In the genomic region with DNA sequence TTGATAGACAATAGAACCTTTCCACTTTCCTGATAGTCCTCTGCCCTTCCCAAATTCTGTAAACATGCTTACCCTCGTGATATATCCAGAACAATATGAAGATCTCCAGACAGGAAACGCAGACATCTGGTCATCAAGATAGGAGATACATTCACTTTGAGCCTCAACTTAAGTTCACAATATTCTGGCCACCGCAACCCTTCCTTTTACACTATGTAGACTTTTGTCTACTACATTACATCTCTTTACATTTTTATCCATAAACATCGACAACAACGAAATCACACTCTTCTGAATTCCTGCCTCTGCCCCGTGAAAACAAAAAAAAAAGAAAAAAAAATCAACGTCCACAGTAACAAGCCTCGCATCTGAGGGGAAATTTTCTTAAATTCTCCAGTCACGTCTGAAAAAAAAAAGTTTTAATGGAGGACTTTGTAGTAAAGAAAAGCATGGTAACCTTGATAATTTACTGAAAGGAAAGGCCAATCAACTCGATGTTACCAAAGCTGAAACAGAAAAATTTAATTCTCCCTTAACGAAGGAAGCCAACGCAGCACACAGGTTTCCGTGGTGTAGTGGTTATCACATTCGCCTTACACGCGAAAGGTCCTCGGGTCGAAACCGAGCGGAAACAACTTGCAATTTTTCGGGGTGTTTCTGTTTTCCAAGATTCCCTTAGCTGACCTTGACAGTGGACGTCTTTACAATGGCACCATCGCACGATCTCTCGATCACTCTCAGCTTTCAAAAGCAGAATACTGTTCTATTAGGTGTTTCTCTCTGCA, we compare ENCODE assay signal across 13 cellular contexts. TPM values are rescaled to one million over a fixed set of nuclear protein-coding genes. Genes with fewer than 3 reads are reported as not detected.
A peak's percentile ranks its signal among the peaks of the same experiment; 100 is the strongest.
DNase-seq lines count a peak whose midpoint lies in the region; ATAC-seq, FAIRE-seq and TF ChIP-seq lines count a peak whose summit lies in the region.
"Had no signal": no experiment of that assay in that cellular context is flagged by ENCODE, and none has a peak within 500 bp of the region (broad histone marks: within the 10 kb centered on the region; RNA-seq: fewer than 3 reads in every experiment).

No MANE protein-coding gene starts in this region.

- POLR2A ChIA-PET in CD4-positive, alpha-beta T cell (lab: Charles Lee) = no interaction called here
- POLR2A ChIA-PET in HEK293T (lab: Yijun Ruan, JAX) = interaction anchor here (1.0 to 1.2 kb wide), 2 partner anchors 39 to 603 kb away, joined by 5 read pairs; a partner anchor contains a TSS

- peaks cover 90% of the 10 kb centered on the region for H3K27me3 ChIP-seq in CD4-positive, alpha-beta T cell (ENCODE audit: control insufficient read depth, insufficient read depth, low read length)
- H3K27me3 ChIP-seq in adipocyte (replicated peaks; ENCODE audit: control insufficient read depth, insufficient read depth, low read length) (peaks cover 56% of the 10 kb centered on the region), iPS-20b (ENCODE audit: insufficient read depth, low read length) (peaks cover 98% of the 10 kb centered on the region), lower lobe of right lung (ENCODE audit: low read depth) (peaks cover 100% of the 10 kb centered on the region)
- H3K27me3 ChIP-seq: SJCRH30 had no signal

- H3K4me3 Mint-ChIP-seq in CD4-positive, alpha-beta T cell = peak overlapping the region; percentile 16

- no peaks in the 10 kb centered on the region for H3K4me1 Mint-ChIP-seq in CD4-positive, alpha-beta T cell (ENCODE audit: low read depth)

- H3K27ac Mint-ChIP-seq in CD4-positive, alpha-beta T cell = no peak overlapping the region

- H3K27me3 Mint-ChIP-seq in CD4-positive, alpha-beta T cell = peaks cover 96% of the 10 kb centered on the region

- H3K36me3 ChIP-seq in adipocyte (ENCODE audit: control insufficient read depth, insufficient read depth, low read length, severe bottlenecking) (no peaks in the 10 kb centered on the region), iPS-20b (ENCODE audit: insufficient read depth, low read depth, low read length) (no peaks in the 10 kb centered on the region), lower lobe of right lung (no peaks in the 10 kb centered on the region)
- H3K36me3 ChIP-seq: SJCRH30, transverse colon had no signal

- H3K27ac ChIP-seq in CD4-positive, alpha-beta T cell (ENCODE audit: low read depth, low read length) = no peak overlapping the region
- H3K27ac ChIP-seq in iPS-20b (ENCODE audit: low read length) (no peak overlapping the region), lower lobe of right lung (no peak overlapping the region)
- H3K27ac ChIP-seq: SJCRH30, transverse colon had no signal

- H3K9ac ChIP-seq in adipocyte (ENCODE audit: low read length) (no peak overlapping the region), iPS-20b (ENCODE audit: low read depth, low read length) (peak overlapping the region; percentile 19; the same call in 1 of the 2 replicates)

- H3K4me3 ChIP-seq in adipocyte (ENCODE audit: low read length) = peak overlapping the region; percentile 27
- peak overlapping the region; percentile 79 for H3K4me3 ChIP-seq in iPS-20b (ENCODE audit: low read length)
- H3K4me3 ChIP-seq in lower lobe of right lung = no peak overlapping the region
- H3K4me3 ChIP-seq: SJCRH30, transverse colon had no signal

- no peak for ATAC-seq in CD4-positive, alpha-beta T cell (ENCODE audit: poor library complexity)
- no peak for ATAC-seq in lower lobe of right lung

- H3K4me1 ChIP-seq in adipocyte (ENCODE audit: control insufficient read depth, insufficient read depth, low read length) (peaks cover 3% of the 10 kb centered on the region), iPS-20b (ENCODE audit: insufficient read depth, low read length) (peaks cover 7% of the 10 kb centered on the region), lower lobe of right lung (no peaks in the 10 kb centered on the region)
- H3K4me1 ChIP-seq: SJCRH30, transverse colon had no signal

- H3K9me3 Mint-ChIP-seq in CD4-positive, alpha-beta T cell = peaks cover 41% of the 10 kb centered on the region

- H3K9me3 ChIP-seq in CD4-positive, alpha-beta T cell (ENCODE audit: control insufficient read depth, low read length) = peaks cover 48% of the 10 kb centered on the region
- peaks cover 19% of the 10 kb centered on the region for H3K9me3 ChIP-seq in adipocyte (ENCODE audit: control insufficient read depth, low read length)
- no peaks in the 10 kb centered on the region for H3K9me3 ChIP-seq in iPS-20b (ENCODE audit: insufficient read depth, low read depth, low read length)
- H3K9me3 ChIP-seq in lower lobe of right lung = no peaks in the 10 kb centered on the region
- H3K9me3 ChIP-seq: SJCRH30, transverse colon had no signal

- DNase-seq in CD4-positive, alpha-beta T cell = no peak
- DNase-seq in HEK293T (ENCODE audit: extremely low spot score) = peak; percentile 27
- DNase-seq in adipocyte (ENCODE audit: low read depth) = peak; percentile 36
- DNase-seq in D721Med (ENCODE audit: insufficient read length, low spot score) = no peak
- DNase-seq in NCI-H2107 treated with DMSO at 0.1 percent for 48 hours (lab: John Stamatoyannopoulos, UW; ENCODE audit: unreplicated experiment) = no peak
- DNase-seq in SIG-M5 (lab: John Stamatoyannopoulos, UW) = no peak
- DNase-seq in lower lobe of right lung = no peak
- DNase-seq: NCI-H1048; SJCRH30; stimulated activated CD4-positive, alpha-beta T cell treated with anti-CD3 and anti-CD28 coated beads, Interleukin-4, amount 100 ng/mL, for 4 hours; transverse colon had no signal

- H3K36me3 Mint-ChIP-seq in CD4-positive, alpha-beta T cell (ENCODE audit: low read depth) = peaks cover 10% of the 10 kb centered on the region

- no peak for TF ChIP-seq CTCF in CD4-positive, alpha-beta T cell (IDR thresholded peaks at IDR 0.05)
- no peak for TF ChIP-seq CTCF in D721Med (IDR thresholded peaks at IDR 0.05; ENCODE audit: insufficient read depth, missing control alignments)
- TF ChIP-seq CTCF in lower lobe of right lung (IDR thresholded peaks at IDR 0.05) = no peak

- intact Hi-C loops in CD4-positive, alpha-beta T cell (cut with DNase I, micrococcal nuclease) = loop anchor here (10.0 kb wide), 4 partner anchors 265 to 1515 kb away; no protein-coding TSS in a partner anchor
- intact Hi-C loops in lower lobe of right lung (cut with DNase I) = no loop called here

- no peak for FAIRE-seq in D721Med (lab: Jason Lieb, UNC)

- CTCF ChIA-PET in CD4-positive, alpha-beta T cell (lab: Charles Lee) = no interaction called here
- CTCF ChIA-PET in HEK293T (lab: Yijun Ruan, JAX) = interaction anchor here (0.7 kb wide), 1 partner anchor 75 kb away, joined by 3 read pairs; no protein-coding TSS in a partner anchor

TF ChIP-seq in HEK293T, 16 proteins besides CTCF, POLR2A, EP300 and RAD21:
- peak; percentile 44; the same call in 1 of the 2 replicates for TF ChIP-seq ARNT (IDR thresholded peaks at IDR 0.05)
- no peak for TF ChIP-seq FOXK2 (IDR thresholded peaks at IDR 0.05)
- peak; percentile 82 for TF ChIP-seq ZNF384 (IDR thresholded peaks at IDR 0.05)

RNA-seq across cellular contexts. Expression of gene POM121L2, which starts 21.8 kb away (rescaled TPM):
- total RNA-seq in CD4-positive, alpha-beta T cell = not detected
- total RNA-seq in lower lobe of right lung = not detected
- total RNA-seq: mononuclear cell, SJCRH30, transverse colon had no signal

RNA-seq across cellular contexts. Expression of gene PRSS16, which starts 42.8 kb away (rescaled TPM):
- total RNA-seq in CD4-positive, alpha-beta T cell = under 1 TPM; 0.69 to 0.98 TPM
- total RNA-seq in lower lobe of right lung = 13.4 TPM
- total RNA-seq: SJCRH30 had no signal

Comparison
In these comparisons a context has a peak if more than half of its experiments do, and no peak if none do; other contexts are left out.
1. DNase-seq: peak in HEK293T (single experiment) and adipocyte (single experiment); none in CD4-positive, alpha-beta T cell (0 of 10), D721Med (single experiment), NCI-H2107 treated with DMSO at 0.1 percent for 48 hours (single experiment), SIG-M5 (single experiment) and lower lobe of right lung (single experiment).